Comparison of ENCODE assay signal across 31 cellular contexts in genomic region chr10:89364533-89364932, GRCh38. TPM values are rescaled to one million over a fixed set of nuclear protein-coding genes. Genes with fewer than 3 reads are reported as not detected.
DNase-seq lines count a peak whose midpoint lies in the region; ATAC-seq, FAIRE-seq and TF ChIP-seq lines count a peak whose summit lies in the region.
"Had no signal": no experiment of that assay in that cellular context is flagged by ENCODE, and none has a peak within 500 bp of the region (broad histone marks: within the 10 kb centered on the region; RNA-seq: fewer than 3 reads in every experiment).

No MANE protein-coding gene starts in this region.

- peak; percentile 16 for ATAC-seq in HG03097 (IDR thresholded peaks at IDR 0.05; ENCODE audit: low FRiP score, unreplicated experiment)
- ATAC-seq in psoas muscle, result no peak
- ATAC-seq in HG02870 (IDR thresholded peaks at IDR 0.05; ENCODE audit: unreplicated experiment), result no peak
- ATAC-seq: activated T-cell treated with anti-CD3 and anti-CD28 coated beads, Interleukin-2, amount 50 U/mL, for 4 hours; left ventricle myocardium superior; natural killer cell treated with Interleukin-12 subunit alpha and Interleukin-12 subunit beta and Interleukin-15 and Interleukin-18, amount 100 ng/mL, for 72 hours had no signal

- no peaks in the 10 kb centered on the region for H3K4me1 ChIP-seq in psoas muscle

- H3K27ac ChIP-seq in VCaP (peak overlapping the region; percentile 25), psoas muscle (no peak overlapping the region)
- H3K27ac ChIP-seq: brain microvascular endothelial cell, hepatocyte, vagina had no signal

- H3K4me3 Mint-ChIP-seq in immature natural killer cell, result no peak overlapping the region
- H3K4me3 Mint-ChIP-seq: activated T-cell treated with anti-CD3 and anti-CD28 coated beads, Interleukin-2, amount 50 U/mL, for 4 hours; natural killer cell treated with Interleukin-12 subunit alpha and Interleukin-12 subunit beta and Interleukin-15 and Interleukin-18, amount 100 ng/mL, for 72 hours had no signal

- H3K27ac Mint-ChIP-seq in immature natural killer cell, result no peak overlapping the region
- H3K27ac Mint-ChIP-seq: natural killer cell treated with Interleukin-12 subunit alpha and Interleukin-12 subunit beta and Interleukin-15 and Interleukin-18, amount 100 ng/mL, for 72 hours had no signal

- H3K27me3 ChIP-seq in psoas muscle (ENCODE audit: insufficient read depth in 3 of 3, low read length in 2 of 3), result no peaks in the 10 kb centered on the region
- H3K27me3 ChIP-seq: brain microvascular endothelial cell, hepatocyte, vagina had no signal

- H3K4me3 ChIP-seq in GM12865 (ENCODE audit: low read depth, low read length) (no peak overlapping the region), psoas muscle (no peak overlapping the region)
- H3K4me3 ChIP-seq: hepatocyte, vagina had no signal

- peaks cover 0 to 6% (median 0%) of the 10 kb centered on the region in 3 donors for H3K36me3 Mint-ChIP-seq in immature natural killer cell
- H3K36me3 Mint-ChIP-seq: natural killer cell treated with Interleukin-12 subunit alpha and Interleukin-12 subunit beta and Interleukin-15 and Interleukin-18, amount 100 ng/mL, for 72 hours had no signal

- no peak for TF ChIP-seq CTCF in GM12865 (IDR thresholded peaks at IDR 0.05; ENCODE audit: insufficient read depth, low read depth, low read length, missing control alignments)
- TF ChIP-seq CTCF in VCaP (conservative IDR thresholded peaks at IDR 0.05), result no peak
- no peak for TF ChIP-seq CTCF in psoas muscle (IDR thresholded peaks at IDR 0.05)

- FAIRE-seq in GM19239 (lab: Jason Lieb, UNC), result peak; percentile 21
- FAIRE-seq: RCC 7860, small intestine had no signal

- WGBS in psoas muscle, 3 donors, result 96 to 100% (median 98%) methylated on average over 1 of the region's 1 CpG

- H3K27me3 Mint-ChIP-seq in immature natural killer cell (ENCODE audit: low read depth in 3 of 3), result peaks cover 0 to 6% (median 2%) of the 10 kb centered on the region in 3 donors

- DNase-seq in GM12865 (ENCODE audit: low read depth) (peak; percentile 34), GM19239 (ENCODE audit: insufficient read length, low spot score) (no peak), immature natural killer cell (no peak), psoas muscle (no peak), LoVo (ENCODE audit: low spot score) (no peak)
- DNase-seq: activated CD4-positive, alpha-beta T cell treated with anti-CD3 and anti-CD28 coated beads for 1 hour; activated naive CD4-positive, alpha-beta T cell; activated T-cell treated with anti-CD3 and anti-CD28 coated beads, Interleukin-2, amount 50 U/mL, for 4 hours; brain microvascular endothelial cell; C1 segment of cervical spinal cord; Caco-2; DMS79; effector memory CD4-positive, alpha-beta T cell; erythroblast; GF-D8; GOT3; IMR-90; left ventricle myocardium superior; NCI-H1436; NCI-H510A treated with DMSO at 0.1 percent for 48 hours; retina; small intestine had no signal

- H3K9me3 Mint-ChIP-seq in immature natural killer cell, result no peaks in the 10 kb centered on the region
- H3K9me3 Mint-ChIP-seq: activated T-cell treated with anti-CD3 and anti-CD28 coated beads, Interleukin-2, amount 50 U/mL, for 4 hours; natural killer cell treated with Interleukin-12 subunit alpha and Interleukin-12 subunit beta and Interleukin-15 and Interleukin-18, amount 100 ng/mL, for 72 hours had no signal

- H3K36me3 ChIP-seq in psoas muscle (ENCODE audit: insufficient read depth in 1 of 2, low read depth in 1 of 2), result no peaks in the 10 kb centered on the region
- H3K36me3 ChIP-seq: brain microvascular endothelial cell, vagina had no signal

- peaks cover 23 to 29% of the 10 kb centered on the region in 2 donors for H3K4me1 Mint-ChIP-seq in immature natural killer cell

- intact Hi-C loops in psoas muscle (cut with DNase I), result no loop called here

- no peaks in the 10 kb centered on the region for H3K9me3 ChIP-seq in psoas muscle
- H3K9me3 ChIP-seq: Caco-2, vagina had no signal

RNA-seq across cellular contexts. Expression of gene IFIT1B, which starts 13.3 kb away (rescaled TPM):
- polyA plus RNA-seq in immature natural killer cell (under 1 TPM in 1 of 3 donors, not detected in 2; 0.11 TPM), psoas muscle (not detected)
- 1 to 10 TPM in 1 of 4 donors, not detected in 3; 1.4 TPM for total RNA-seq in psoas muscle
- total RNA-seq: activated T-cell treated with anti-CD3 and anti-CD28 coated beads, Interleukin-2, amount 50 U/mL, for 4 hours; Caco-2; hepatocyte; IMR-90; left ventricle myocardium superior; natural killer cell treated with Interleukin-12 subunit alpha and Interleukin-12 subunit beta and Interleukin-15 and Interleukin-18, amount 100 ng/mL, for 72 hours; osteocyte; vagina had no signal
- polyA plus RNA-seq: adipose tissue, hepatocyte, IMR-90, small intestine had no signal

RNA-seq across cellular contexts. Expression of gene IFIT1, which starts 27.9 kb away (rescaled TPM):
- polyA plus RNA-seq in immature natural killer cell (1 to 10 TPM in 2 of 3 donors, under 1 TPM in 1; 0.43 to 6.0 (median 1.8) TPM), psoas muscle (1 to 10 TPM; 1.8 to 4.2 (median 2.7) TPM)
- total RNA-seq in psoas muscle, result 10 to 100 TPM in 1 of 4 donors, 1 to 10 TPM in 3; 1.6 to 22.5 (median 4.3) TPM

RNA-seq across cellular contexts. Expression of gene IFIT3, which starts 36.7 kb away (rescaled TPM):
- 10 to 100 TPM in 2 of 3 donors, 1 to 10 TPM in 1; 8.2 to 23.8 (median 12.5) TPM for polyA plus RNA-seq in immature natural killer cell
- 1 to 10 TPM; 2.7 to 7.1 (median 5.5) TPM for total RNA-seq in psoas muscle
- polyA plus RNA-seq in psoas muscle, result 1 to 10 TPM; 2.0 to 4.6 (median 2.6) TPM

RNA-seq across cellular contexts. Expression of gene IFIT5, which starts 49.8 kb away (rescaled TPM):
- 10 to 100 TPM in 2 of 3 donors, 1 to 10 TPM in 1; 9.2 to 10.4 (median 10.2) TPM for polyA plus RNA-seq in immature natural killer cell
- total RNA-seq in psoas muscle, result 1 to 10 TPM; 2.8 to 6.9 (median 3.9) TPM
- polyA plus RNA-seq in psoas muscle, result 1 to 10 TPM; 2.0 to 5.2 (median 2.5) TPM
